In the genomic region with DNA sequence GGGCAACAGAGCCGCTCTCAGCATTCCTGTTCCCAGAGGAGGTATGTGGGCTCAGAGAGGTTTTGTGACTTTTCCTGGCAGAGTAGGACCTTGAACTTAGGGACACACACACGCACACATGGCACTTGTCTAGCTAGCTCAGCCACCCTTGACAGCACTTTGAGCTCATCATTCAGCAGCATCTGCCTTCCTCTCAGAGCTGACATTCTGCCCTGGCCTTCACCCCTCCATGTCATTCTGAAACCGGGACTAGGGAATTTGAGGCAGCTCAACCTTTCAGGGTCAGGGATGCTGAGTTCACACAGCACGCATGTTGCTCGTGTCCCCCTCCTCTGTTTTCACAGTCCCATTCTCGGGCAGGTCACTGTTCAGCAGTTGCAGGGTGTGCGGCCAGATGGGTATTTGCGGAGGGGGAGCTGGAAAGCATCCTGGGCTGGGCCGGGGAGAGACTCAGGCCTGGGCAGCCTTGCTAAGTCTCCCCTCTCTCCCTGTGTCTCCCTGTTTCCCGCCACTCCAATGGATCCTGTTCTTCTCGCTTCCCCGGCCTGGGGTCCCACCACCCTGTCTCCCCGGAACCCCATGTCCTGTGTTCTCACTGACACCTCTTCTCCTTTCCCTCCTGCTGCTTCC, we compare ENCODE assay signal across 20 cellular contexts.
DNase-seq lines count a peak whose midpoint lies in the region; ATAC-seq, FAIRE-seq and TF ChIP-seq lines count a peak whose summit lies in the region.
"Had no signal": no experiment of that assay in that cellular context is flagged by ENCODE, and none has a peak within 500 bp of the region (broad histone marks: within the 10 kb centered on the region; RNA-seq: fewer than 3 reads in every experiment).

No MANE protein-coding gene starts in this region.

- H3K4me1 ChIP-seq in HepG2 (ENCODE audit: insufficient read depth, low read length) (peaks cover 20% of the 10 kb centered on the region), right lobe of liver (peaks cover 0 to 14% (median 7%) of the 10 kb centered on the region in 4 donors), endodermal cell (ENCODE audit: control insufficient read depth, insufficient read depth, low read length) (peaks cover 26% of the 10 kb centered on the region)
- H3K4me1 ChIP-seq: Caco-2, HAP-1 had no signal

- no peak for TF ChIP-seq CTCF in HepG2 (CRISPR knock-in tag; IDR thresholded peaks at IDR 0.05)
- TF ChIP-seq CTCF in right lobe of liver (IDR thresholded peaks at IDR 0.05): no peak
- TF ChIP-seq CTCF in endodermal cell (conservative IDR thresholded peaks at IDR 0.05): no peak
- no peak for TF ChIP-seq CTCF in nephron progenitor cell (IDR thresholded peaks at IDR 0.05)

- H3K36me3 Mint-ChIP-seq in endodermal cell (ENCODE audit: low read depth) (no peaks in the 10 kb centered on the region), nephron progenitor cell (ENCODE audit: low read depth) (no peaks in the 10 kb centered on the region)
- no peaks in the 10 kb centered on the region for H3K36me3 Mint-ChIP-seq in activated T-cell treated with anti-CD3 and anti-CD28 coated beads, Interleukin-2, amount 50 U/mL, for 24 hours (ENCODE audit: low read depth)

- H3K27ac Mint-ChIP-seq in endodermal cell: peak overlapping the region; percentile 78
- peak overlapping the region; percentile 80 for H3K27ac Mint-ChIP-seq in nephron progenitor cell
- no peak overlapping the region for H3K27ac Mint-ChIP-seq in activated T-cell treated with anti-CD3 and anti-CD28 coated beads, Interleukin-2, amount 50 U/mL, for 24 hours
- H3K27ac Mint-ChIP-seq: B cell; CD4-positive, alpha-beta T cell had no signal

- H3K4me3 ChIP-seq in HepG2 (replicated peaks in 1 of 3; ENCODE audit: insufficient read depth in 1 of 3, low read depth in 2 of 3, low read length in 3 of 3) (no peak overlapping the region), right lobe of liver (no peak overlapping the region), endodermal cell (ENCODE audit: low read length) (no peak overlapping the region)
- H3K4me3 ChIP-seq: HAP-1, K562, PC-9 had no signal

- H3K79me2 ChIP-seq in HepG2 (ENCODE audit: insufficient read depth, low read length): no peaks in the 10 kb centered on the region

- H3K4me1 Mint-ChIP-seq in endodermal cell (peaks cover 66% of the 10 kb centered on the region), nephron progenitor cell (peaks cover 67% of the 10 kb centered on the region)
- H3K4me1 Mint-ChIP-seq in activated T-cell treated with anti-CD3 and anti-CD28 coated beads, Interleukin-2, amount 50 U/mL, for 24 hours (ENCODE audit: low read depth): no peaks in the 10 kb centered on the region
- H3K4me1 Mint-ChIP-seq: B cell had no signal

- H3K27me3 ChIP-seq in HepG2 (ENCODE audit: control insufficient read depth in 1 of 2, insufficient read depth in 2 of 2, low read length in 2 of 2): peaks cover 12 to 71% of the 10 kb centered on the region in 2 experiments
- no peaks in the 10 kb centered on the region for H3K27me3 ChIP-seq in right lobe of liver
- no peaks in the 10 kb centered on the region for H3K27me3 ChIP-seq in endodermal cell (ENCODE audit: control insufficient read depth, insufficient read depth, low read length, poor library complexity, severe bottlenecking)

- no peak for TF ChIP-seq POLR2A in HepG2 (IDR thresholded peaks at IDR 0.05; ENCODE audit: insufficient read depth in 1 of 2, low read depth in 2 of 2, low read length in 2 of 2)
- no peak for TF ChIP-seq POLR2A in right lobe of liver (IDR thresholded peaks at IDR 0.05)

- H2AFZ ChIP-seq in HepG2 (ENCODE audit: low read length): no peak overlapping the region
- H2AFZ ChIP-seq: PC-9 had no signal

- H3K9ac ChIP-seq in HepG2 (ENCODE audit: insufficient read depth, low read depth, low read length): no peak overlapping the region
- no peak overlapping the region for H3K9ac ChIP-seq in endodermal cell (ENCODE audit: extremely low read depth, low read length, poor library complexity, severe bottlenecking)

- H3K4me3 Mint-ChIP-seq in endodermal cell: no peak overlapping the region
- H3K4me3 Mint-ChIP-seq in nephron progenitor cell: peak overlapping the region; percentile 56
- H3K4me3 Mint-ChIP-seq in activated T-cell treated with anti-CD3 and anti-CD28 coated beads, Interleukin-2, amount 50 U/mL, for 24 hours: no peak overlapping the region
- H3K4me3 Mint-ChIP-seq: B cell; CD4-positive, alpha-beta T cell had no signal

- 19% methylated on average over 13 of the region's 13 CpGs for WGBS in HepG2 (ENCODE audit: low lambda C conversion rate)
- 49% methylated on average over 3 of the region's 13 CpGs for WGBS in right lobe of liver (ENCODE audit: insufficient coverage, low coverage, low lambda C conversion rate, missing lambda C conversion rate)
- WGBS in endodermal cell (ENCODE audit: insufficient coverage in 1 of 2, insufficient read length in 1 of 2), 2 experiments: 85 to 90% methylated on average over 7 to 13 of the region's 13 CpGs

- BruUV-seq in HepG2 (replicated peaks; lab: Mats Ljungman, UMichigan): no TSS peak

- H3K9me3 ChIP-seq in HepG2 (ENCODE audit: low read length) (no peaks in the 10 kb centered on the region), right lobe of liver (no peaks in the 10 kb centered on the region), endodermal cell (ENCODE audit: control insufficient read depth, low read length) (no peaks in the 10 kb centered on the region)
- H3K9me3 ChIP-seq: Caco-2, HAP-1 had no signal

- in situ Hi-C loops in HepG2 (cut with HindIII; ENCODE audit: extremely low pct_ligation_motif_present, low pct_unique_long_range_greater_than_20kb): no loop called here
- in situ Hi-C loops in KBM-7 (cut with MboI; ENCODE audit: low pct_unique_long_range_greater_than_20kb, low sequenced_read_pairs): no loop called here

- CTCF ChIA-PET in HepG2 (lab: Yijun Ruan, JAX; ENCODE audit: low intra/inter-chr PET ratio, low total read pairs) (no interaction called here), HEK293T (lab: Yijun Ruan, JAX) (interaction anchor here (1.2 kb wide), 2 partner anchors 35 to 80 kb away, joined by 3 to 4 read pairs; no protein-coding TSS in a partner anchor)

- intact Hi-C loops in HepG2 (cut with micrococcal nuclease; ENCODE audit: unreplicated experiment): no loop called here
- intact Hi-C loops in right lobe of liver (cut with DNase I): loop anchor here (5.0 kb wide), 1 partner anchor 38 kb away; no protein-coding TSS in a partner anchor

- POLR2A ChIA-PET in HepG2 (lab: Yijun Ruan, JAX) (no interaction called here), HEK293T (lab: Yijun Ruan, JAX) (interaction anchor here (1.1 kb wide), 1 partner anchor 524 kb away, joined by 4 read pairs; a partner anchor contains a TSS)

- peak; percentile 55 for DNase-seq in HepG2 (ENCODE audit: low spot score)
- no peak for DNase-seq in right lobe of liver
- peak; percentile 54 for DNase-seq in endodermal cell
- peak; percentile 37 for DNase-seq in nephron progenitor cell
- no peak for DNase-seq in KBM-7
- DNase-seq in activated CD8-positive, alpha-beta memory T cell treated with anti-CD3 and anti-CD28 coated beads, Interleukin-2, amount 50 U/mL, for 48 hours: no peak
- DNase-seq in activated T-cell treated with anti-CD3 and anti-CD28 coated beads, Interleukin-2, amount 50 U/mL, for 24 hours: no peak
- DNase-seq in HEK293T (ENCODE audit: extremely low spot score): no peak
- DNase-seq: Caco-2; CD4-positive, alpha-beta T cell; DMS153; EL; NCI-H1105 treated with DMSO at 0.1 percent for 48 hours; NCI-H1930; NCI-H526; PC-9 had no signal

- peak; percentile 75 for FAIRE-seq in HepG2 (lab: Jason Lieb, UNC)
- FAIRE-seq: K562 had no signal

- H3K36me3 ChIP-seq in HepG2 (replicated peaks in 1 of 2; ENCODE audit: control insufficient read depth in 1 of 2, insufficient read depth in 2 of 2, low read length in 2 of 2) (no peaks in the 10 kb centered on the region), right lobe of liver (no peaks in the 10 kb centered on the region), endodermal cell (ENCODE audit: control insufficient read depth, insufficient read depth, low read length) (no peaks in the 10 kb centered on the region)
- H3K36me3 ChIP-seq: HAP-1 had no signal

- H3K27ac ChIP-seq in HepG2 (ENCODE audit: extremely low read length, insufficient read depth, low read length) (no peak overlapping the region), right lobe of liver (no peak overlapping the region), endodermal cell (ENCODE audit: low read depth, low read length) (no peak overlapping the region)
- H3K27ac ChIP-seq: PC-9, RWPE1 had no signal

- TF ChIP-seq RAD21 in HepG2 (CRISPR knock-in tag; IDR thresholded peaks at IDR 0.05): no peak

- TF ChIP-seq EP300 in HepG2 (IDR thresholded peaks at IDR 0.05; ENCODE audit: low read depth in 2 of 2, low read length in 2 of 2) (no peak), HepG2 (CRISPR knock-in tag; IDR thresholded peaks at IDR 0.05; ENCODE audit: borderline replicate concordance) (no peak)

- H4K20me1 ChIP-seq in HepG2 (ENCODE audit: insufficient read depth, low read length): no peaks in the 10 kb centered on the region

- H3K27me3 Mint-ChIP-seq in endodermal cell (ENCODE audit: insufficient read depth) (no peaks in the 10 kb centered on the region), nephron progenitor cell (ENCODE audit: low read depth, poor library complexity) (peaks cover 48% of the 10 kb centered on the region)
- H3K27me3 Mint-ChIP-seq in activated T-cell treated with anti-CD3 and anti-CD28 coated beads, Interleukin-2, amount 50 U/mL, for 24 hours: peaks cover 31% of the 10 kb centered on the region

- H3K9me3 Mint-ChIP-seq in endodermal cell (no peaks in the 10 kb centered on the region), nephron progenitor cell (no peaks in the 10 kb centered on the region)
- H3K9me3 Mint-ChIP-seq in activated T-cell treated with anti-CD3 and anti-CD28 coated beads, Interleukin-2, amount 50 U/mL, for 24 hours: no peaks in the 10 kb centered on the region
- H3K9me3 Mint-ChIP-seq: CD4-positive, alpha-beta T cell had no signal

- H3K4me2 ChIP-seq in HepG2 (ENCODE audit: low read depth, low read length): no peak overlapping the region; the same call in 1 of the 2 replicates
- H3K4me2 ChIP-seq: PC-9 had no signal

- ATAC-seq in HepG2: peak; percentile 67
- ATAC-seq in right lobe of liver: no peak
- ATAC-seq: K562 had no signal

TF ChIP-seq in HEK293T, 16 proteins besides CTCF, POLR2A, EP300 and RAD21 (continues in another document):
- TF ChIP-seq FOXK2 (IDR thresholded peaks at IDR 0.05): no peak
- TF ChIP-seq TARDBP (IDR thresholded peaks at IDR 0.05): no peak
- TF ChIP-seq NFRKB (IDR thresholded peaks at IDR 0.05): no peak
- no peak for TF ChIP-seq FOXA1 (IDR thresholded peaks at IDR 0.05)
- TF ChIP-seq ZNF384 (IDR thresholded peaks at IDR 0.05): no peak
- TF ChIP-seq LEF1 (IDR thresholded peaks at IDR 0.05; ENCODE audit: borderline replicate concordance): no peak
- TF ChIP-seq ELF4 (IDR thresholded peaks at IDR 0.05): no peak
- TF ChIP-seq CTBP1 (IDR thresholded peaks at IDR 0.05; ENCODE audit: borderline replicate concordance): no peak

Comparison
In these comparisons a context has a peak if more than half of its experiments do, and no peak if none do; other contexts are left out.
1. DNase-seq: peak in HepG2 (single experiment), endodermal cell (single experiment) and nephron progenitor cell (single experiment); none in right lobe of liver (0 of 3), KBM-7 (single experiment), activated CD8-positive, alpha-beta memory T cell treated with anti-CD3 and anti-CD28 coated beads, Interleukin-2, amount 50 U/mL, for 48 hours (single experiment), activated T-cell treated with anti-CD3 and anti-CD28 coated beads, Interleukin-2, amount 50 U/mL, for 24 hours (single experiment) and HEK293T (single experiment).